ENCODE assay signal across 9 cellular contexts in genomic region chr13:95392597-95392996, GRCh38.
"Had no signal": no experiment of that assay in that cellular context is flagged by ENCODE, and none has a peak within 500 bp of the region (broad histone marks: within the 10 kb centered on the region; RNA-seq: fewer than 3 reads in every experiment).

No MANE protein-coding gene starts in this region.

- DNase-seq: GM23248, GOT3, H7, H9, HCEC 1CT, HFFc6 had no signal

- ATAC-seq: GM23338, HCT116 had no signal

- H3K4me3 ChIP-seq: GM23248, GM23338, HAP-1 had no signal

- H2AFZ ChIP-seq: GM23248, GM23338 had no signal

- H3K4me1 ChIP-seq: HAP-1 had no signal

- H3K9me3 ChIP-seq: HAP-1 had no signal

- H3K4me2 ChIP-seq: GM23338 had no signal

- H3K36me3 ChIP-seq: HAP-1 had no signal

- H3K9ac ChIP-seq: GM23248 had no signal

- H3K27ac ChIP-seq: GM23248 had no signal
